14 cellular contexts compared by ENCODE assay signal in genomic region chr11:46666516-46666915, GRCh38. TPM values are rescaled to one million over a fixed set of nuclear protein-coding genes. Genes with fewer than 3 reads are reported as not detected.
DNase-seq lines count a peak whose midpoint lies in the region; ATAC-seq, FAIRE-seq and TF ChIP-seq lines count a peak whose summit lies in the region.
"Had no signal": no experiment of that assay in that cellular context is flagged by ENCODE, and none has a peak within 500 bp of the region (broad histone marks: within the 10 kb centered on the region; RNA-seq: fewer than 3 reads in every experiment).

No MANE protein-coding gene starts in this region.

- POLR2A ChIA-PET in GM10248 (lab: Yijun Ruan, JAX): no interaction called here

- no peak for TF ChIP-seq POLR2A in gastroesophageal sphincter (IDR thresholded peaks at IDR 0.05)

- H3K27ac ChIP-seq in gastroesophageal sphincter: peak overlapping the region in 3 of 4 donors; percentile 62 to 75 (median 67)

- intact Hi-C loops in posterior vena cava (cut with DNase I): no loop called here

- TF ChIP-seq EP300 in gastroesophageal sphincter (IDR thresholded peaks at IDR 0.05): no peak

- H3K27ac Mint-ChIP-seq in stimulated activated naive CD8-positive, alpha-beta T cell treated with anti-CD3 and anti-CD28 coated beads, Interleukin-15, amount 100 ng/mL, for 72 hours: peak overlapping the region; percentile 19 to 21

- H3K4me1 Mint-ChIP-seq in stimulated activated naive CD8-positive, alpha-beta T cell treated with anti-CD3 and anti-CD28 coated beads, Interleukin-15, amount 100 ng/mL, for 72 hours: peaks cover 23% of the 10 kb centered on the region

- no peak for DNase-seq in stimulated activated naive CD8-positive, alpha-beta T cell treated with anti-CD3 and anti-CD28 coated beads, Interleukin-15, amount 100 ng/mL, for 72 hours
- no peak for DNase-seq in stimulated activated naive CD8-positive, alpha-beta T cell treated with anti-CD3 and anti-CD28 coated beads, Interleukin-15, Interleukin-2, amounts not matched to agents 100 U/mL and 50 U/mL, for 24 hours
- DNase-seq in posterior vena cava (ENCODE audit: low spot score) (peak; percentile 81), GM10248 (ENCODE audit: extremely low spot score) (no peak), urothelium cell line (ENCODE audit: low spot score) (no peak)
- DNase-seq in stimulated activated CD4-positive, alpha-beta T cell treated with anti-CD3 and anti-CD28 coated beads, Interleukin-4, amount 100 ng/mL, for 24 hours: no peak
- DNase-seq: activated CD4-positive, alpha-beta T cell treated with anti-CD3 and anti-CD28 coated beads for 4 hours; NCI-H1105 treated with DMSO at 0.1 percent for 48 hours; NCI-H446; small intestine; upper lobe of left lung had no signal

- FAIRE-seq in urothelium cell line (lab: Jason Lieb, UNC): no peak
- FAIRE-seq: endometrium, small intestine had no signal

- H3K4me3 ChIP-seq in gastroesophageal sphincter: no peak overlapping the region
- H3K4me3 ChIP-seq: upper lobe of left lung had no signal

- 23 to 46% methylated on average over 4 to 5 of the region's 5 CpGs for WGBS in gastroesophageal sphincter (ENCODE audit: low coverage in 1 of 2), 2 donors

- H3K36me3 ChIP-seq in gastroesophageal sphincter: peaks cover 0 to 99% of the 10 kb centered on the region in 2 donors

- ATAC-seq in stimulated activated naive CD8-positive, alpha-beta T cell treated with anti-CD3 and anti-CD28 coated beads, Interleukin-15, amount 100 ng/mL, for 72 hours: no peak
- ATAC-seq in stimulated activated naive CD8-positive, alpha-beta T cell treated with anti-CD3 and anti-CD28 coated beads, Interleukin-15, Interleukin-2, amounts not matched to agents 100 U/mL and 50 U/mL, for 24 hours: no peak
- peak; percentile 72 for ATAC-seq in gastroesophageal sphincter
- no peak for ATAC-seq in HG03432 (IDR thresholded peaks at IDR 0.05; ENCODE audit: unreplicated experiment)

- peaks cover 0 to 37% (median 6%) of the 10 kb centered on the region in 3 donors for H3K4me1 ChIP-seq in gastroesophageal sphincter

- no peaks in the 10 kb centered on the region for H3K9me3 ChIP-seq in gastroesophageal sphincter
- H3K9me3 ChIP-seq: upper lobe of left lung had no signal

- TF ChIP-seq CTCF in gastroesophageal sphincter (IDR thresholded peaks at IDR 0.05) (no peak), GM10248 (IDR thresholded peaks at IDR 0.05; ENCODE audit: control extremely low read depth, extremely low read depth, low read depth, missing control alignments) (no peak)

- H3K27me3 Mint-ChIP-seq in stimulated activated naive CD8-positive, alpha-beta T cell treated with anti-CD3 and anti-CD28 coated beads, Interleukin-15, amount 100 ng/mL, for 72 hours: no peaks in the 10 kb centered on the region

- no peak overlapping the region for H3K4me3 Mint-ChIP-seq in stimulated activated naive CD8-positive, alpha-beta T cell treated with anti-CD3 and anti-CD28 coated beads, Interleukin-15, amount 100 ng/mL, for 72 hours

- CTCF ChIA-PET in GM10248 (lab: Yijun Ruan, JAX): no interaction called here

- H3K27me3 ChIP-seq in gastroesophageal sphincter: no peaks in the 10 kb centered on the region
- H3K27me3 ChIP-seq: upper lobe of left lung had no signal

- no peaks in the 10 kb centered on the region for H3K9me3 Mint-ChIP-seq in stimulated activated naive CD8-positive, alpha-beta T cell treated with anti-CD3 and anti-CD28 coated beads, Interleukin-15, amount 100 ng/mL, for 72 hours

RNA-seq across cellular contexts. Expression of gene ARHGAP1, which starts 33.9 kb away (rescaled TPM):
- total RNA-seq in gastroesophageal sphincter (100 to 1,000 TPM in 1 of 4 donors, 10 to 100 TPM in 3; 57.3 to 105 (median 64.0) TPM), posterior vena cava (100 to 1,000 TPM; 265 to 283 TPM)

RNA-seq across cellular contexts. Expression of gene ZNF408, which starts 34.3 kb away (rescaled TPM):
- total RNA-seq in gastroesophageal sphincter: 10 to 100 TPM in 3 of 4 donors, 1 to 10 TPM in 1; 4.7 to 14.2 (median 10.4) TPM
- total RNA-seq in posterior vena cava: 1 to 10 TPM; 5.4 to 5.7 TPM

RNA-seq across cellular contexts. Expression of gene ATG13, which starts 49.2 kb away (rescaled TPM):
- total RNA-seq in gastroesophageal sphincter (10 to 100 TPM; 47.8 to 81.1 (median 69.5) TPM), posterior vena cava (10 to 100 TPM; 40.8 to 52.9 TPM)

RNA-seq across cellular contexts. Expression of gene HARBI1, which starts 49.5 kb away (rescaled TPM):
- total RNA-seq in gastroesophageal sphincter (1 to 10 TPM; 1.9 to 4.2 (median 2.5) TPM), posterior vena cava (1 to 10 TPM; 3.5 to 3.9 TPM)

RNA-seq across cellular contexts. Expression of gene F2, which starts 52.5 kb away (rescaled TPM):
- total RNA-seq in gastroesophageal sphincter (1 to 10 TPM in 1 of 4 donors, under 1 TPM in 1, not detected in 2; 0.62 to 3.6 TPM), posterior vena cava (not detected)
